20 cellular contexts compared by ENCODE assay signal in genomic region chr11:128663824-128664223, GRCh38.
"Had no signal": no experiment of that assay in that cellular context is flagged by ENCODE, and none has a peak within 500 bp of the region (broad histone marks: within the 10 kb centered on the region; RNA-seq: fewer than 3 reads in every experiment).

No MANE protein-coding gene starts in this region.

- H3K4me3 ChIP-seq: body of pancreas, coronary artery, esophagus muscularis mucosa, left lung, mucosa of descending colon, tibial artery, vagina had no signal

- ATAC-seq: body of pancreas; left lung; mucosa of descending colon; naive thymus-derived CD8-positive, alpha-beta T cell had no signal

- H3K36me3 ChIP-seq: esophagus muscularis mucosa, left lung, tibial artery, vagina had no signal

- H3K27ac ChIP-seq: body of pancreas, coronary artery, esophagus muscularis mucosa, tibial artery, vagina had no signal

- H3K4me1 ChIP-seq: body of pancreas, esophagus muscularis mucosa, tibial artery, vagina had no signal

- H3K9me3 ChIP-seq: body of pancreas, esophagus muscularis mucosa, left lung, mucosa of descending colon, tibial artery, vagina had no signal

- DNase-seq: activated CD4-positive, alpha-beta T cell treated with anti-CD3 and anti-CD28 coated beads, Interleukin-2, amount 50 U/mL, for 1 hour; activated CD4-positive, CD25-positive, alpha-beta regulatory T cell; activated CD8-positive, alpha-beta memory T cell treated with anti-CD3 and anti-CD28 coated beads for 24 hours; activated naive CD8-positive, alpha-beta T cell treated with anti-CD3 and anti-CD28 coated beads for 36 hours; amygdala; body of pancreas; caudate nucleus; effector CD4-positive, alpha-beta T cell; mammary epithelial cell; mucosa of descending colon; naive thymus-derived CD8-positive, alpha-beta T cell; nucleus accumbens; stimulated activated CD4-positive, alpha-beta T cell treated with anti-CD3 and anti-CD28 coated beads, Interleukin-15, amount 100 ng/mL, for 24 hours; stimulated activated CD4-positive, alpha-beta T cell treated with anti-CD3 and anti-CD28 coated beads, Interleukin-4, amount 100 ng/mL, for 1 hour; stimulated activated naive CD4-positive, alpha-beta T cell; tibial artery had no signal

- H3K27me3 ChIP-seq: body of pancreas, left lung, vagina had no signal
